12 cellular contexts compared by ENCODE assay signal in genomic region chr1:62613325-62613727, GRCh38. TPM values are rescaled to one million over a fixed set of nuclear protein-coding genes. Genes with fewer than 3 reads are reported as not detected.
DNase-seq lines count a peak whose midpoint lies in the region; ATAC-seq and TF ChIP-seq lines count a peak whose summit lies in the region.
"Had no signal": no experiment of that assay in that cellular context is flagged by ENCODE, and none has a peak within 500 bp of the region (broad histone marks: within the 10 kb centered on the region; RNA-seq: fewer than 3 reads in every experiment).

No MANE protein-coding gene starts in this region.

- TF ChIP-seq CTCF in brain microvascular endothelial cell (IDR thresholded peaks at IDR 0.05; ENCODE audit: low read depth, low read length, missing control alignments) = no peak

- no peak for DNase-seq in brain microvascular endothelial cell
- DNase-seq in SHP77 treated with DMSO at 0.1 percent for 48 hours (lab: John Stamatoyannopoulos, UW) = no peak
- DNase-seq in NCI-H226 = no peak
- DNase-seq in dermis blood vessel endothelial cell = no peak
- no peak for DNase-seq in NCI-H2029 (lab: John Stamatoyannopoulos, UW)
- DNase-seq: kidney glomerular epithelial cell, NCI-H82 had no signal

- peak overlapping the region; percentile 37 for H3K27ac ChIP-seq in brain microvascular endothelial cell
- H3K27ac ChIP-seq: suprapubic skin had no signal

- H3K27me3 ChIP-seq in brain microvascular endothelial cell (replicated peaks) = no peaks in the 10 kb centered on the region
- H3K27me3 ChIP-seq: suprapubic skin had no signal

- peaks cover 2% of the 10 kb centered on the region for H3K36me3 ChIP-seq in brain microvascular endothelial cell (replicated peaks)

- in situ Hi-C loops in brain microvascular endothelial cell (cut with HindIII; ENCODE audit: low pct_ligation_motif_present, low sequenced_read_pairs) = no loop called here

- peak; percentile 96 for ATAC-seq in GM18909 (IDR thresholded peaks at IDR 0.05; ENCODE audit: poor library complexity, unreplicated experiment)
- ATAC-seq in GM21737 (IDR thresholded peaks at IDR 0.05; ENCODE audit: unreplicated experiment) = peak; percentile 79
- ATAC-seq in HG03139 (IDR thresholded peaks at IDR 0.05; ENCODE audit: unreplicated experiment) = peak; percentile 92

- H3K4me3 ChIP-seq in brain microvascular endothelial cell (ENCODE audit: low read depth, low read length) = no peak overlapping the region
- H3K4me3 ChIP-seq: suprapubic skin had no signal

RNA-seq across cellular contexts. Expression of gene ANGPTL3, which starts 16.0 kb away (rescaled TPM):
- not detected in 2 replicates for total RNA-seq in dermis blood vessel endothelial cell
- total RNA-seq: T-helper 2 cell treated with Interferon-gamma antibody and Interleukin-4, amounts not matched to agents 100 ng/mL and 5 ng/mL, for 36 hours had no signal
